ENCODE assay signal across 12 cellular contexts in the genomic region with DNA sequence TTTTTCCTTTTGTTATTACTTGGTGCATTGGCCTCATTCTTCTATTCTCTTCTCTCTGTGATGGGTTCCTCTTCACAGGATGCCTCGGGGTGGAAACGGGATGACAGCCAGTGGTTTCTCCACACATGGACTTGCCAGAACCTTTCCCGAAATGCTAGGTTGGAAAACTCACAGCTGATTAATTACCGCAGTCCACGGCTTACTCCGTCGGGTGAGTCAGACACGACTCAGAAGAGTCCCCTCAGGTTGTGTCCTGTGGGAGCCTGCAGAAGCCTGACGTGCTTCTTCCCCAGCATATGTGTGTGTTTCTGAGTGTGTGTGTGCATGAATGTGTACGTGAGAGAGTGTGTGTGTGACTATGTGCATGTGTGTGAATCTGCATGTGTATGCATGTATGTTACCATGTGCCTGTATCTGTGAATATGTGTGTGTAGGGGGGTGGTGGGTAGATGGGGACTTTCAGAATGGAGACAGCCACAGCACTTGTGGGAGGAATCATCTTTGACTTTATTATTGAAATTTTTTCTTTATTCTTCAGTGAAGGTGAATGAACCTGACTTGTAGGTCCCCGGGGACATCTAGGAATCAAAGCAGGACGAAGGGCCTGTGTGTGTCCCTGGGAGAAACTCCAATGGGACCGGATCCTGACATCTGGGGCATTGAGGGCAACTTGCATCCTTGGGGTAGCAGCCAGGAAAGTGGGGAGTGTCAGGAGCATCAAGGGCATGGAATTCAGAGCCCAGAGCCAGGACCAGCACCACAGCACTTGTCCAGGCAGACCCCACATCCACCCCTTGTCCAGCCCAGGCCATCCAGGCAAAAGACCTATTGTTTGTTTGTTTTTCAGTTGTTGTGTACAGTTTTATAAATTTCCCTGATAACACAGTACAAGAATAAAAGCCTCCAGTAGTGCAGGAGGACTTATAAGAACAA. TPM values are rescaled to one million over a fixed set of nuclear protein-coding genes. Genes with fewer than 3 reads are reported as not detected.
DNase-seq lines count a peak whose midpoint lies in the region; ATAC-seq, FAIRE-seq and TF ChIP-seq lines count a peak whose summit lies in the region.
"Had no signal": no experiment of that assay in that cellular context is flagged by ENCODE, and none has a peak within 500 bp of the region (broad histone marks: within the 10 kb centered on the region; RNA-seq: fewer than 3 reads in every experiment).

No MANE protein-coding gene starts in this region.

- ATAC-seq in HepG2 (no peak), right lobe of liver (no peak), GM21723 (IDR thresholded peaks at IDR 0.05; ENCODE audit: unreplicated experiment) (no peak), GM18502 (IDR thresholded peaks at IDR 0.05; ENCODE audit: poor library complexity, unreplicated experiment) (no peak)

- H3K4me1 ChIP-seq in HepG2 (ENCODE audit: insufficient read depth, low read length) (no peaks in the 10 kb centered on the region), right lobe of liver (no peaks in the 10 kb centered on the region), vagina (no peaks in the 10 kb centered on the region)

- no peak for FAIRE-seq in HepG2 (lab: Jason Lieb, UNC)

- H3K9me3 ChIP-seq in HepG2 (ENCODE audit: low read length) (no peaks in the 10 kb centered on the region), right lobe of liver (no peaks in the 10 kb centered on the region), vagina (no peaks in the 10 kb centered on the region)

- no peak overlapping the region for H3K9ac ChIP-seq in HepG2 (ENCODE audit: insufficient read depth, low read depth, low read length)

- no peaks in the 10 kb centered on the region for H3K79me2 ChIP-seq in HepG2 (ENCODE audit: insufficient read depth, low read length)

- DNase-seq in HepG2 (ENCODE audit: low spot score) (no peak), right lobe of liver (no peak), astrocyte of the cerebellum (ENCODE audit: low read depth) (peak; percentile 26), fibroblast of villous mesenchyme (ENCODE audit: low read depth) (peak; percentile 18), vagina (ENCODE audit: extremely low spot score in 2 of 2) (peak; percentile 78 to 95), inferior parietal cortex (ENCODE audit: extremely low spot score) (no peak)
- DNase-seq: activated naive CD4-positive, alpha-beta T cell treated with Interleukin-2 at 50 U/mL for 16 hours; COR-L47; NCI-H1048; WERI-Rb-1 had no signal

- in situ Hi-C loops in HepG2 (cut with HindIII; ENCODE audit: extremely low pct_ligation_motif_present, low pct_unique_long_range_greater_than_20kb): loop anchor here (25.0 kb wide), 1 partner anchor 337 kb away; no protein-coding TSS in a partner anchor
- in situ Hi-C loops in astrocyte of the cerebellum (cut with HindIII; ENCODE audit: low sequenced_read_pairs): no loop called here

- H3K36me3 ChIP-seq in HepG2 (replicated peaks in 1 of 2; ENCODE audit: control insufficient read depth in 1 of 2, insufficient read depth in 2 of 2, low read length in 2 of 2) (no peaks in the 10 kb centered on the region), right lobe of liver (no peaks in the 10 kb centered on the region), vagina (no peaks in the 10 kb centered on the region)
- H3K36me3 ChIP-seq: WERI-Rb-1 had no signal

- TF ChIP-seq CTCF in HepG2 (CRISPR knock-in tag; IDR thresholded peaks at IDR 0.05) (no peak), right lobe of liver (IDR thresholded peaks at IDR 0.05) (no peak), astrocyte of the cerebellum (IDR thresholded peaks at IDR 0.05; ENCODE audit: low read depth, low read length, missing control alignments) (no peak), fibroblast of villous mesenchyme (IDR thresholded peaks at IDR 0.05; ENCODE audit: insufficient read depth, low read depth, low read length) (no peak), vagina (IDR thresholded peaks at IDR 0.05) (no peak)

- H3K27ac ChIP-seq in HepG2 (ENCODE audit: extremely low read length, insufficient read depth, low read length) (no peak overlapping the region), right lobe of liver (no peak overlapping the region), vagina (no peak overlapping the region)
- H3K27ac ChIP-seq: WERI-Rb-1 had no signal

- H3K27me3 ChIP-seq in HepG2 (ENCODE audit: control insufficient read depth in 1 of 2, insufficient read depth in 2 of 2, low read length in 2 of 2) (peaks cover 4 to 29% of the 10 kb centered on the region in 2 experiments), right lobe of liver (no peaks in the 10 kb centered on the region), vagina (no peaks in the 10 kb centered on the region)

- intact Hi-C loops in HepG2 (cut with micrococcal nuclease; ENCODE audit: unreplicated experiment): no loop called here
- intact Hi-C loops in right lobe of liver (cut with DNase I): no loop called here
- intact Hi-C loops in vagina (cut with DNase I): no loop called here

- TF ChIP-seq RAD21 in HepG2 (CRISPR knock-in tag; IDR thresholded peaks at IDR 0.05): no peak

- no peak overlapping the region for H3K4me2 ChIP-seq in HepG2 (ENCODE audit: low read depth, low read length)

- H4K20me1 ChIP-seq in HepG2 (ENCODE audit: insufficient read depth, low read length): no peaks in the 10 kb centered on the region

- H3K4me3 ChIP-seq in HepG2 (replicated peaks in 1 of 3; ENCODE audit: insufficient read depth in 1 of 3, low read depth in 2 of 3, low read length in 3 of 3): no peak overlapping the region
- H3K4me3 ChIP-seq in right lobe of liver: no peak overlapping the region
- H3K4me3 ChIP-seq in astrocyte of the cerebellum (ENCODE audit: low read depth, low read length): no peak overlapping the region
- no peak overlapping the region for H3K4me3 ChIP-seq in fibroblast of villous mesenchyme (ENCODE audit: low read depth, low read length)
- H3K4me3 ChIP-seq in vagina: no peak overlapping the region

- 21% methylated on average over 13 of the region's 13 CpGs for WGBS in HepG2 (ENCODE audit: low lambda C conversion rate)
- 62% methylated on average over 10 of the region's 13 CpGs for WGBS in right lobe of liver (ENCODE audit: insufficient coverage, low coverage, low lambda C conversion rate, missing lambda C conversion rate)

- POLR2A ChIA-PET in HepG2 (lab: Yijun Ruan, JAX): no interaction called here

- no peak for TF ChIP-seq EP300 in HepG2 (IDR thresholded peaks at IDR 0.05; ENCODE audit: low read depth in 2 of 2, low read length in 2 of 2)
- no peak for TF ChIP-seq EP300 in HepG2 (CRISPR knock-in tag; IDR thresholded peaks at IDR 0.05; ENCODE audit: borderline replicate concordance)

- H2AFZ ChIP-seq in HepG2 (ENCODE audit: low read length): no peak overlapping the region

- no TSS peak for BruUV-seq in HepG2 (replicated peaks; lab: Mats Ljungman, UMichigan)

- CTCF ChIA-PET in HepG2 (lab: Yijun Ruan, JAX; ENCODE audit: low intra/inter-chr PET ratio, low total read pairs): no interaction called here

- TF ChIP-seq POLR2A in HepG2 (IDR thresholded peaks at IDR 0.05; ENCODE audit: insufficient read depth in 1 of 2, low read depth in 2 of 2, low read length in 2 of 2) (no peak), right lobe of liver (IDR thresholded peaks at IDR 0.05) (no peak), vagina (IDR thresholded peaks at IDR 0.05) (no peak)

RNA-seq across cellular contexts. Expression of gene MED10, which starts 21.9 kb away (rescaled TPM):
- total RNA-seq in HepG2 (2016; rRNA removed; fragmentation: Illumina TruSeq; extraction: Trizol) (11.2 and 13.2 TPM in 2 replicates), right lobe of liver (10 to 100 TPM in 4 of 6 experiments, 1 to 10 TPM in 2; 9.3 to 15.4 (median 12.7) TPM), fibroblast of villous mesenchyme (8.6 and 9.3 TPM in 2 replicates), vagina (32.7 TPM)
- total RNA-seq in HepG2 (2016; cell fraction: cytosol; rRNA removed; fragmentation: Illumina TruSeq; extraction: Trizol; ENCODE audit: low read depth): 3.7 and 4.1 TPM in 2 replicates
- 10.9 and 11.7 TPM in 2 replicates for total RNA-seq in HepG2 (2016; cell fraction: insoluble cytoplasmic fraction; rRNA removed; fragmentation: Illumina TruSeq; extraction: Trizol)
- 7.8 and 8.2 TPM in 2 replicates for total RNA-seq in HepG2 (2016; cell fraction: membrane; rRNA removed; fragmentation: Illumina TruSeq; extraction: Trizol)
- 13.7 and 13.9 TPM in 2 replicates for total RNA-seq in HepG2 (2016; cell fraction: nucleus; rRNA removed; fragmentation: Illumina TruSeq; extraction: Trizol)
- polyA plus RNA-seq in HepG2 (2011; rRNA removed): 23.7 and 24.4 TPM in 2 replicates
- 23.9 and 24.1 TPM in 2 replicates for polyA plus RNA-seq in HepG2 (2011; cell fraction: cytosol; rRNA removed)
- polyA plus RNA-seq in HepG2 (2011; cell fraction: nucleus; rRNA removed): 26.0 and 30.0 TPM in 2 replicates
- 27.4 and 34.1 TPM in 2 replicates for polyA plus RNA-seq in HepG2 (2012)
- polyA plus RNA-seq in HepG2 (2016; cell fraction: cytosol; fragmentation: Illumina TruSeq; extraction: Trizol; ENCODE audit: low read depth): 9.0 and 10.1 TPM in 2 replicates
- polyA plus RNA-seq in HepG2 (2016; cell fraction: insoluble cytoplasmic fraction; fragmentation: Illumina TruSeq; extraction: Trizol; ENCODE audit: low read depth): 34.9 and 37.5 TPM in 2 replicates
- 10.9 and 13.7 TPM in 2 replicates for polyA plus RNA-seq in HepG2 (2016; cell fraction: membrane; fragmentation: Illumina TruSeq; extraction: Trizol; ENCODE audit: low read depth)
- 25.8 and 28.5 TPM in 2 replicates for polyA plus RNA-seq in HepG2 (2016; cell fraction: nucleus; fragmentation: Illumina TruSeq; extraction: Trizol; ENCODE audit: insufficient read depth, low read depth)
- polyA minus RNA-seq in HepG2 (2011; rRNA and poly(A)+ RNA removed; ENCODE audit: low replicate concordance): 7.4 and 12.3 TPM in 2 replicates
- 5.0 and 5.5 TPM in 2 replicates for polyA minus RNA-seq in HepG2 (2011; cell fraction: cytosol; rRNA and poly(A)+ RNA removed)
- 31.8 and 34.8 TPM in 2 replicates for polyA minus RNA-seq in HepG2 (2011; cell fraction: nucleus; rRNA and poly(A)+ RNA removed)

RNA-seq across cellular contexts. Expression of gene UBE2QL1, which starts 48.4 kb away (rescaled TPM):
- total RNA-seq in HepG2 (2016; rRNA removed; fragmentation: Illumina TruSeq; extraction: Trizol) (not detected in 2 replicates), right lobe of liver (under 1 TPM; 0.20 to 0.74 (median 0.54) TPM), fibroblast of villous mesenchyme (not detected in 2 replicates), vagina (2.5 TPM)
- total RNA-seq in HepG2 (2016; cell fraction: cytosol; rRNA removed; fragmentation: Illumina TruSeq; extraction: Trizol; ENCODE audit: low read depth): not detected in 2 replicates
- total RNA-seq in HepG2 (2016; cell fraction: insoluble cytoplasmic fraction; rRNA removed; fragmentation: Illumina TruSeq; extraction: Trizol): not detected in 2 replicates
- total RNA-seq in HepG2 (2016; cell fraction: membrane; rRNA removed; fragmentation: Illumina TruSeq; extraction: Trizol): not detected in 2 replicates
- not detected in 2 replicates for total RNA-seq in HepG2 (2016; cell fraction: nucleus; rRNA removed; fragmentation: Illumina TruSeq; extraction: Trizol)
- not detected in 2 replicates for polyA plus RNA-seq in HepG2 (2011; rRNA removed)
- polyA plus RNA-seq in HepG2 (2011; cell fraction: cytosol; rRNA removed): not detected in 2 replicates
- not detected in 2 replicates for polyA plus RNA-seq in HepG2 (2011; cell fraction: nucleus; rRNA removed)
- polyA plus RNA-seq in HepG2 (2012): not detected in 2 replicates
- not detected in 2 replicates for polyA plus RNA-seq in HepG2 (2016; cell fraction: cytosol; fragmentation: Illumina TruSeq; extraction: Trizol; ENCODE audit: low read depth)
- not detected in 2 replicates for polyA plus RNA-seq in HepG2 (2016; cell fraction: insoluble cytoplasmic fraction; fragmentation: Illumina TruSeq; extraction: Trizol; ENCODE audit: low read depth)
- not detected in 2 replicates for polyA plus RNA-seq in HepG2 (2016; cell fraction: membrane; fragmentation: Illumina TruSeq; extraction: Trizol; ENCODE audit: low read depth)
- polyA plus RNA-seq in HepG2 (2016; cell fraction: nucleus; fragmentation: Illumina TruSeq; extraction: Trizol; ENCODE audit: insufficient read depth, low read depth): not detected in 2 replicates
- not detected in 2 replicates for polyA minus RNA-seq in HepG2 (2011; rRNA and poly(A)+ RNA removed; ENCODE audit: low replicate concordance)
- not detected in 2 replicates for polyA minus RNA-seq in HepG2 (2011; cell fraction: cytosol; rRNA and poly(A)+ RNA removed)
- polyA minus RNA-seq in HepG2 (2011; cell fraction: nucleus; rRNA and poly(A)+ RNA removed): not detected in 2 replicates

Comparison
In these comparisons a context has a peak if more than half of its experiments do, and no peak if none do; other contexts are left out.
1. DNase-seq: peak in astrocyte of the cerebellum (single experiment), fibroblast of villous mesenchyme (single experiment) and vagina (2 of 2); none in HepG2 (single experiment), right lobe of liver (0 of 3) and inferior parietal cortex (single experiment).